22 cellular contexts compared by ENCODE assay signal in genomic region chr20:62769346-62770071, GRCh38. TPM values are rescaled to one million over a fixed set of nuclear protein-coding genes. Genes with fewer than 3 reads are reported as not detected.
DNase-seq lines count a peak whose midpoint lies in the region; ATAC-seq and TF ChIP-seq lines count a peak whose summit lies in the region.
"Had no signal": no experiment of that assay in that cellular context is flagged by ENCODE, and none has a peak within 500 bp of the region (broad histone marks: within the 10 kb centered on the region; RNA-seq: fewer than 3 reads in every experiment).

No MANE protein-coding gene starts in this region.

- H3K9me3 ChIP-seq in HEK293 (ENCODE audit: control insufficient read depth, insufficient read depth, low read depth, low read length) (no peaks in the 10 kb centered on the region), endodermal cell (ENCODE audit: control insufficient read depth, low read length) (no peaks in the 10 kb centered on the region), lower lobe of right lung (no peaks in the 10 kb centered on the region), spleen (no peaks in the 10 kb centered on the region), colonic mucosa (no peaks in the 10 kb centered on the region)
- H3K9me3 ChIP-seq: breast epithelium, heart right ventricle had no signal

- ATAC-seq in lower lobe of right lung: no peak
- ATAC-seq in HG03139 (IDR thresholded peaks at IDR 0.05; ENCODE audit: unreplicated experiment): no peak
- ATAC-seq in GM21723 (IDR thresholded peaks at IDR 0.05; ENCODE audit: unreplicated experiment): no peak
- ATAC-seq: effector memory CD8-positive, alpha-beta T cell; WTC11 had no signal

- intact Hi-C loops in lower lobe of right lung (cut with DNase I) (no loop called here), spleen (cut with DNase I; ENCODE audit: low total_unique reads) (no loop called here), colonic mucosa (cut with DNase I) (no loop called here)

- TF ChIP-seq CTCF in HEK293 (tag by site-specific recombination; IDR thresholded peaks at IDR 0.05) (no peak), endodermal cell (conservative IDR thresholded peaks at IDR 0.05) (no peak), lower lobe of right lung (IDR thresholded peaks at IDR 0.05) (no peak), spleen (IDR thresholded peaks at IDR 0.05 in 8 of 11, conservative IDR thresholded peaks at IDR 0.05 in 3 of 11) (no peak), colonic mucosa (IDR thresholded peaks at IDR 0.05) (no peak)

- no peaks in the 10 kb centered on the region for H3K27me3 Mint-ChIP-seq in endodermal cell (ENCODE audit: insufficient read depth)
- H3K27me3 Mint-ChIP-seq: CD4-positive, alpha-beta T cell had no signal

- CTCF ChIA-PET in HEK293 (lab: Yijun Ruan, JAX): no interaction called here

- H3K4me3 Mint-ChIP-seq in endodermal cell: no peak overlapping the region
- H3K4me3 Mint-ChIP-seq: activated CD4-positive, alpha-beta T cell treated with anti-CD3 and anti-CD28 coated beads, Interleukin-2, amount 10 ng/mL, durations not matched to agents 7 days and 5 days; CD4-positive, alpha-beta T cell; effector memory CD8-positive, alpha-beta T cell; WTC11 had no signal

- H3K27me3 ChIP-seq in endodermal cell (ENCODE audit: control insufficient read depth, insufficient read depth, low read length, poor library complexity, severe bottlenecking) (no peaks in the 10 kb centered on the region), lower lobe of right lung (ENCODE audit: low read depth) (peaks cover 29% of the 10 kb centered on the region), spleen (replicated peaks in 1 of 7) (peaks cover 0 to 47% (median 6%) of the 10 kb centered on the region in 7 donors), colonic mucosa (no peaks in the 10 kb centered on the region)

- no peaks in the 10 kb centered on the region for H3K4me1 Mint-ChIP-seq in endodermal cell

- H3K27ac Mint-ChIP-seq in endodermal cell: no peak overlapping the region
- H3K27ac Mint-ChIP-seq: activated CD4-positive, alpha-beta T cell treated with anti-CD3 and anti-CD28 coated beads, Interleukin-2, amount 10 ng/mL, durations not matched to agents 7 days and 5 days; CD4-positive, alpha-beta T cell; effector memory CD8-positive, alpha-beta T cell had no signal

- H3K9ac ChIP-seq in endodermal cell (ENCODE audit: extremely low read depth, low read length, poor library complexity, severe bottlenecking) (no peak overlapping the region), colonic mucosa (ENCODE audit: low read depth in 2 of 2, low read length in 2 of 2) (no peak overlapping the region)

- H3K36me3 ChIP-seq in HEK293 (ENCODE audit: control insufficient read depth in 2 of 2, insufficient read depth in 1 of 2, low read length in 2 of 2): no peaks in the 10 kb centered on the region
- H3K36me3 ChIP-seq in endodermal cell (ENCODE audit: control insufficient read depth, insufficient read depth, low read length): no peaks in the 10 kb centered on the region
- H3K36me3 ChIP-seq in lower lobe of right lung: no peaks in the 10 kb centered on the region
- H3K36me3 ChIP-seq in spleen: no peaks in the 10 kb centered on the region
- no peaks in the 10 kb centered on the region for H3K36me3 ChIP-seq in colonic mucosa
- H3K36me3 ChIP-seq: breast epithelium, heart right ventricle had no signal

- H3K4me3 ChIP-seq in HEK293 (ENCODE audit: low read depth, low read length): no peak overlapping the region
- H3K4me3 ChIP-seq in endodermal cell (ENCODE audit: low read length): no peak overlapping the region
- H3K4me3 ChIP-seq in lower lobe of right lung: no peak overlapping the region
- H3K4me3 ChIP-seq in spleen: no peak overlapping the region
- no peak overlapping the region for H3K4me3 ChIP-seq in colonic mucosa
- H3K4me3 ChIP-seq: breast epithelium, coronary artery, heart right ventricle had no signal

- no peaks in the 10 kb centered on the region for H3K9me3 Mint-ChIP-seq in endodermal cell
- H3K9me3 Mint-ChIP-seq: activated CD4-positive, alpha-beta T cell treated with anti-CD3 and anti-CD28 coated beads, Interleukin-2, amount 10 ng/mL, durations not matched to agents 7 days and 5 days; CD4-positive, alpha-beta T cell; effector memory CD8-positive, alpha-beta T cell; WTC11 had no signal

- H3K36me3 Mint-ChIP-seq in endodermal cell (ENCODE audit: low read depth): no peaks in the 10 kb centered on the region
- H3K36me3 Mint-ChIP-seq: WTC11 had no signal

- H3K4me1 ChIP-seq in HEK293 (ENCODE audit: control insufficient read depth, insufficient read depth, low read length) (no peaks in the 10 kb centered on the region), endodermal cell (ENCODE audit: control insufficient read depth, insufficient read depth, low read length) (no peaks in the 10 kb centered on the region), lower lobe of right lung (no peaks in the 10 kb centered on the region), spleen (peaks cover 0 to 30% (median 20%) of the 10 kb centered on the region in 6 donors), colonic mucosa (no peaks in the 10 kb centered on the region)

- TF ChIP-seq POLR2A in spleen (IDR thresholded peaks at IDR 0.05): no peak

- POLR2A ChIA-PET in HEK293 (lab: Yijun Ruan, JAX): no interaction called here

- WGBS in endodermal cell (ENCODE audit: insufficient coverage in 1 of 2, insufficient read length in 1 of 2), 2 experiments: 90 to 93% methylated on average over 11 to 16 of the region's 16 CpGs
- 85 to 97% (median 91%) methylated on average over 12 to 16 of the region's 16 CpGs for WGBS in spleen, 5 donors

- DNase-seq in endodermal cell (no peak), lower lobe of right lung (peak; percentile 29), spleen (peak; percentile 64), colonic mucosa (no peak)
- DNase-seq: activated CD4-positive, alpha-beta T cell treated with anti-CD3 and anti-CD28 coated beads, Interleukin-2, amount 10 ng/mL, durations not matched to agents 7 days and 5 days; activated naive CD4-positive, alpha-beta T cell treated with Interleukin-2 at 50 U/mL for 16 hours; CD4-positive, alpha-beta T cell; DMS 273 treated with DMSO at 0.1 percent for 48 hours; effector memory CD8-positive, alpha-beta T cell; GOT3; mesenchymal stem cell; occipital lobe; OCI-M1; stimulated activated CD4-positive, alpha-beta T cell treated with anti-CD3 and anti-CD28 coated beads, Interleukin-2, amount 100 ng/mL, for 48 hours had no signal

- no peak overlapping the region for H3K27ac ChIP-seq in HEK293 (ENCODE audit: extremely low read depth, low read depth, low read length)
- peak overlapping the region; percentile 87 for H3K27ac ChIP-seq in endodermal cell (ENCODE audit: low read depth, low read length)
- no peak overlapping the region for H3K27ac ChIP-seq in lower lobe of right lung
- H3K27ac ChIP-seq in spleen: no peak overlapping the region
- H3K27ac ChIP-seq in colonic mucosa: no peak overlapping the region
- H3K27ac ChIP-seq: breast epithelium, coronary artery, heart right ventricle had no signal

TF ChIP-seq in HEK293, 187 proteins besides CTCF, POLR2A, EP300 and RAD21:
- TF ChIP-seq GLIS1 (tag by site-specific recombination; IDR thresholded peaks at IDR 0.05) (0 out of 2 replicates have a peak, but pooled peaks have one; percentile 35), ZNF621 (tag by site-specific recombination; IDR thresholded peaks at IDR 0.05) (no peak), ZNF777 (tag by site-specific recombination; IDR thresholded peaks at IDR 0.05; ENCODE audit: borderline replicate concordance) (0 out of 2 replicates have a peak, but pooled peaks have one; percentile 40)

RNA-seq across cellular contexts. Expression of gene MRGBP, which starts 26.8 kb away (rescaled TPM):
- 10 to 100 TPM; 14.3 to 18.7 TPM for total RNA-seq in endodermal cell
- 18.3 TPM for polyA plus RNA-seq in endodermal cell (2013, experiment 1 of 2)
- 18.5 TPM for polyA plus RNA-seq in endodermal cell (2013, experiment 2 of 2)
- 8.3 TPM for total RNA-seq in lower lobe of right lung
- total RNA-seq in spleen: 10 to 100 TPM in 4 of 7 donors, 1 to 10 TPM in 3; 8.5 to 15.7 (median 12.0) TPM
- 10 to 100 TPM; 10.6 to 13.1 (median 12.6) TPM for polyA plus RNA-seq in spleen
- total RNA-seq in colonic mucosa: 10 to 100 TPM; 11.0 to 12.0 TPM

RNA-seq across cellular contexts. Expression of gene OGFR, which starts 35.1 kb away (rescaled TPM):
- total RNA-seq in endodermal cell: 10 to 100 TPM; 28.1 to 28.5 TPM
- polyA plus RNA-seq in endodermal cell (2013, experiment 1 of 2): 23.9 TPM
- polyA plus RNA-seq in endodermal cell (2013, experiment 2 of 2): 19.5 TPM
- total RNA-seq in lower lobe of right lung: 69.4 TPM
- 10 to 100 TPM; 69.8 to 91.0 (median 78.2) TPM for total RNA-seq in spleen
- polyA plus RNA-seq in spleen: 100 to 1,000 TPM in 1 of 3 donors, 10 to 100 TPM in 2; 46.0 to 127 (median 66.9) TPM
- 10 to 100 TPM; 36.3 to 36.8 TPM for total RNA-seq in colonic mucosa

RNA-seq across cellular contexts. Expression of gene COL9A3, which starts 47.3 kb away (rescaled TPM):
- total RNA-seq in endodermal cell (100 to 1,000 TPM in 1 of 2 donors, 10 to 100 TPM in 1; 48.9 to 133 TPM), lower lobe of right lung (0.89 TPM), spleen (10 to 100 TPM in 3 of 7 donors, 1 to 10 TPM in 4; 1.2 to 16.7 (median 6.8) TPM), colonic mucosa (1 to 10 TPM; 2.7 to 3.6 TPM)
- polyA plus RNA-seq in endodermal cell (2013, experiment 1 of 2): 71.6 TPM
- polyA plus RNA-seq in endodermal cell (2013, experiment 2 of 2): 66.6 TPM
- 10 to 100 TPM; 10.9 to 14.7 (median 13.1) TPM for polyA plus RNA-seq in spleen
- total RNA-seq: activated CD4-positive, alpha-beta T cell treated with anti-CD3 and anti-CD28 coated beads, Interleukin-2, amount 10 ng/mL, durations not matched to agents 7 days and 5 days; CD4-positive, alpha-beta T cell; myocyte had no signal

Comparison
In these comparisons a context has a peak if more than half of its experiments do, and no peak if none do; other contexts are left out.
1. DNase-seq: peak in lower lobe of right lung (single experiment) and spleen (single experiment); none in endodermal cell (single experiment) and colonic mucosa (single experiment).